27 cellular contexts compared by ENCODE assay signal in the genomic region with DNA sequence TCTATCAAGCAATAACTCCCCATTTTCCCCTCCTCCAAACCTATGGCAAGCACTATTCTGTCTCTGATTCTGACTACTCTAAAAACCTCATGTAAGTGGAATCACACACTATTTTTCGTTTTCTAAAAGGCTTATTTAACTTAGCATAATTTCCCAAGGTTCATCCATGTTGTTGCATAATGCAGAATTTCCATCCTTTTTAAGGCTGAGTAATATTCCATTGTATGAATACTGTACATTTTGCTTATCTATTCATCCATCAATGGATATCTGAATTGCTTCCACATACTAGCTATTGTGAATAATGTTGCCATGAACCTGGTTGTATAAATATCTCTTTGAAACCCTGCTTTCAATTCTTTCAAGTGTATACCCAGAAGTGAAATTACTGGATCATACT.
"Had no signal": no experiment of that assay in that cellular context is flagged by ENCODE, and none has a peak within 500 bp of the region (broad histone marks: within the 10 kb centered on the region; RNA-seq: fewer than 3 reads in every experiment).

No MANE protein-coding gene starts in this region.

- H3K4me1 ChIP-seq: esophagus squamous epithelium, gastrocnemius medialis, heart right ventricle, left lung, lower lobe of right lung had no signal

- ATAC-seq: effector memory CD8-positive, alpha-beta T cell; esophagus mucosa; gastrocnemius medialis; heart right ventricle; left cardiac atrium; left lung; left ventricle myocardium superior; lower lobe of right lung; mucosa of descending colon; naive thymus-derived CD8-positive, alpha-beta T cell had no signal

- H3K9me3 ChIP-seq: esophagus squamous epithelium, gastrocnemius medialis, heart right ventricle, left lung, lower lobe of right lung, mucosa of descending colon had no signal

- H3K36me3 ChIP-seq: gastrocnemius medialis had no signal

- DNase-seq: effector CD8-positive, alpha-beta T cell; effector memory CD8-positive, alpha-beta T cell; endodermal cell; erythroblast; esophagus squamous epithelium; foreskin fibroblast; foreskin melanocyte; gastrocnemius medialis; glutamatergic neuron; head of caudate nucleus; heart right ventricle; hippocampal formation; left cardiac atrium; left lung; left ventricle myocardium superior; lower lobe of right lung; mesenchymal stem cell; mucosa of descending colon; naive B cell; naive thymus-derived CD8-positive, alpha-beta T cell had no signal

- H3K27ac ChIP-seq: coronary artery, epithelial cell of prostate, esophagus squamous epithelium, gastrocnemius medialis, heart right ventricle, left lung, lower lobe of right lung had no signal

- FAIRE-seq: endometrium, islet of Langerhans, keratinocyte had no signal

- H3K4me3 Mint-ChIP-seq: effector memory CD8-positive, alpha-beta T cell; endodermal cell; mesothelial cell of epicardium; naive B cell; naive thymus-derived CD8-positive, alpha-beta T cell had no signal

- H3K9me3 Mint-ChIP-seq: effector memory CD8-positive, alpha-beta T cell; endodermal cell; mesothelial cell of epicardium; naive B cell; naive thymus-derived CD8-positive, alpha-beta T cell had no signal

- H3K27me3 Mint-ChIP-seq: effector memory CD8-positive, alpha-beta T cell; naive B cell; naive thymus-derived CD8-positive, alpha-beta T cell had no signal

- H3K4me1 Mint-ChIP-seq: mesothelial cell of epicardium had no signal

- H3K27me3 ChIP-seq: esophagus squamous epithelium, gastrocnemius medialis, heart right ventricle, left lung had no signal

- H3K4me3 ChIP-seq: coronary artery, esophagus squamous epithelium, gastrocnemius medialis, heart right ventricle, left lung, lower lobe of right lung, mucosa of descending colon had no signal

- H3K27ac Mint-ChIP-seq: effector memory CD8-positive, alpha-beta T cell; endodermal cell; mesothelial cell of epicardium had no signal
